In the genomic region with DNA sequence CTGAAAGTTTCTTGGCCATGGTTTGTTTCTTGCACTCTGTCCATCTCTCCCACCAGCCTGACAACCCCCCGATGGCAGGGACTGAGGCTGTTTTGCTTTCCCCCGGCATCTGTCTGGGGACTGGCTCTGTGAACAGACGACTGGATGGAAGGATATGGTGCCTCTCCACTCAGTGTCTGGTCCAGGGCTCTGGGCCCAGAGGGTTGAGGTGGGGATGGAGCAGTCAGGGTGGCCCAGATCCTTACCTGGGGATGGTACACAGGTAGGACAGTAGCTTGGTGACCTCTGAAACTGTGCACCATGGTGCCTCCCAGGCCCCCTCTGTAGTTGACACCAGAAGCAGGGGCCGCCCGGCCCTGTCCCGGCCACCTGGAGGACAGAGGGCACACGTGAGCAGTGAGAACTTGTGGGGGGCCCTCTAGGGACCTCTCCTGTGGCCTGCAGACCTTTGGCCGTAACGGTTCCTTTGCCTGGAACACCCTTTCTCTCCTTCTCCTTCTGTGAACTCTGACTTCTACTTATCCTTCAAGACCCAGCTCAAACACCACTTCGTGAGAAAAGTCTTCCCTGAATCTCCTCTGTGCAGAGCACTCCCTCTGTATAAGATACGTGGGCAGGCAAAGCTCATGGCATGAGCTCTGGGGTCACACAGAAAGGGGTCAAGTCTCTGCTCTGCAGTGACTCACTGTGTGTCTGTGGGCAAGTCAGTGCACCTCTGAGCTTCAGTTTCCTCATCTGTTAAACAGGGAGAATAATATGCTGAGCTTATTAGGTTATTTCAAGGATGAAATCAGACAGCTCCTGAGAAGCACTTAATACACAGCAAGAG, we compare ENCODE assay signal across 26 cellular contexts. TPM values are rescaled to one million over a fixed set of nuclear protein-coding genes. Genes with fewer than 3 reads are reported as not detected.
DNase-seq lines count a peak whose midpoint lies in the region; ATAC-seq, FAIRE-seq and TF ChIP-seq lines count a peak whose summit lies in the region.
"Had no signal": no experiment of that assay in that cellular context is flagged by ENCODE, and none has a peak within 500 bp of the region (broad histone marks: within the 10 kb centered on the region; RNA-seq: fewer than 3 reads in every experiment).

No MANE protein-coding gene starts in this region.

- peak; percentile 13 for ATAC-seq in left lung
- ATAC-seq in activated CD4-positive, CD25-positive, alpha-beta regulatory T cell treated with anti-CD3 and anti-CD28 coated beads, Interleukin-2, amount 50 U/mL, for 24 hours = no peak
- ATAC-seq: activated T-helper 17 cell treated with anti-CD3 and anti-CD28 coated beads, Interleukin-2, amount 50 U/mL, for 72 hours; GM23338; stimulated activated naive CD8-positive, alpha-beta T cell treated with anti-CD3 and anti-CD28 coated beads, Interleukin-15, Interleukin-2, amounts not matched to agents 100 U/mL and 50 U/mL, for 24 hours had no signal

- peak overlapping the region; percentile 36 for H3K4me2 ChIP-seq in astrocyte (ENCODE audit: low read length)
- no peak overlapping the region for H3K4me2 ChIP-seq in trophoblast cell (ENCODE audit: low read length)
- H3K4me2 ChIP-seq: GM23338 had no signal

- H3K9me3 Mint-ChIP-seq in astrocyte (ENCODE audit: unreplicated experiment) = peaks cover 2% of the 10 kb centered on the region
- H3K9me3 Mint-ChIP-seq: activated naive CD8-positive, alpha-beta T cell treated with anti-CD3 and anti-CD28 coated beads, Interleukin-2, amount 10 ng/mL, durations not matched to agents 7 days and 5 days; activated T-helper 17 cell treated with anti-CD3 and anti-CD28 coated beads, Interleukin-2, amount 50 U/mL, for 72 hours; dendritic cell treated with granulocyte-macrophage colony-stimulating factor and Interleukin-4, amounts not matched to agents 40 ng/mL and 50 ng/mL, for 4 days; GM23338; memory B cell; type B pancreatic cell had no signal

- H3K14ac ChIP-seq in trophoblast cell (ENCODE audit: low read length) = no peak overlapping the region

- no peak overlapping the region for H3K18ac ChIP-seq in trophoblast cell (ENCODE audit: low read length)

- no peak overlapping the region for H3K27ac ChIP-seq in astrocyte (ENCODE audit: low read depth, low read length)
- H3K27ac ChIP-seq in left lung = no peak overlapping the region
- no peak overlapping the region for H3K27ac ChIP-seq in trophoblast cell (ENCODE audit: low read depth, low read length)
- H3K27ac ChIP-seq: epithelial cell of prostate had no signal

- no peak overlapping the region for H4K8ac ChIP-seq in trophoblast cell (ENCODE audit: low read depth, low read length)

- H3K9me3 ChIP-seq in astrocyte (ENCODE audit: insufficient read depth, low read depth, low read length) = no peaks in the 10 kb centered on the region
- no peaks in the 10 kb centered on the region for H3K9me3 ChIP-seq in left lung
- peaks cover 2% of the 10 kb centered on the region for H3K9me3 ChIP-seq in trophoblast cell (ENCODE audit: insufficient read depth, low read depth, low read length)

- H3K9ac ChIP-seq in astrocyte (ENCODE audit: low read length) (no peak overlapping the region), trophoblast cell (ENCODE audit: low read length) (no peak overlapping the region)

- no peak overlapping the region for H3K4me3 ChIP-seq in astrocyte (ENCODE audit: insufficient read depth, low read depth, low read length)
- no peak overlapping the region for H3K4me3 ChIP-seq in left lung
- no peak overlapping the region for H3K4me3 ChIP-seq in trophoblast cell (ENCODE audit: low read depth, low read length)
- H3K4me3 ChIP-seq: GM23338 had no signal

- H3K79me1 ChIP-seq in trophoblast cell (ENCODE audit: low read length) = no peaks in the 10 kb centered on the region

- peaks cover 15% of the 10 kb centered on the region for H3K27me3 Mint-ChIP-seq in astrocyte (ENCODE audit: low read depth, unreplicated experiment)
- H3K27me3 Mint-ChIP-seq: type B pancreatic cell had no signal

- no CpG with 5 or more reads among the region's 11 CpGs for WGBS in trophoblast cell (ENCODE audit: extremely low coverage, insufficient coverage, insufficient read length)

- no peak overlapping the region for H4K91ac ChIP-seq in trophoblast cell (ENCODE audit: low read depth, low read length)

- TF ChIP-seq CTCF in astrocyte (IDR thresholded peaks at IDR 0.05; ENCODE audit: insufficient read depth, low read depth, low read length) (no peak), left lung (IDR thresholded peaks at IDR 0.05) (no peak)

- no peak overlapping the region for H2BK120ac ChIP-seq in trophoblast cell (ENCODE audit: insufficient read depth, low read length, poor library complexity)

- H3K4me1 Mint-ChIP-seq in astrocyte (ENCODE audit: low read depth, unreplicated experiment) = peaks cover 3% of the 10 kb centered on the region
- H3K4me1 Mint-ChIP-seq: activated T-helper 17 cell treated with anti-CD3 and anti-CD28 coated beads, Interleukin-2, amount 50 U/mL, for 72 hours; CD4-positive, alpha-beta memory T cell; GM23338; memory B cell had no signal

- no peak overlapping the region for H2AK5ac ChIP-seq in trophoblast cell (ENCODE audit: low read length)

- H2AFZ ChIP-seq in astrocyte (ENCODE audit: low read depth, low read length) = no peak overlapping the region
- H2AFZ ChIP-seq in trophoblast cell (ENCODE audit: insufficient read depth, low read length, poor library complexity) = no peak overlapping the region
- H2AFZ ChIP-seq: GM23338 had no signal

- no peak overlapping the region for H3K23ac ChIP-seq in trophoblast cell (ENCODE audit: low read length)

- H3K27ac Mint-ChIP-seq in astrocyte (ENCODE audit: unreplicated experiment) = no peak overlapping the region
- H3K27ac Mint-ChIP-seq: activated naive CD8-positive, alpha-beta T cell treated with anti-CD3 and anti-CD28 coated beads, Interleukin-2, amount 10 ng/mL, durations not matched to agents 7 days and 5 days; activated T-helper 17 cell treated with anti-CD3 and anti-CD28 coated beads, Interleukin-2, amount 50 U/mL, for 72 hours; dendritic cell treated with granulocyte-macrophage colony-stimulating factor and Interleukin-4, amounts not matched to agents 40 ng/mL and 50 ng/mL, for 4 days; GM23338; memory B cell; type B pancreatic cell had no signal

- H3K36me3 Mint-ChIP-seq in astrocyte (ENCODE audit: low read depth, unreplicated experiment) = no peaks in the 10 kb centered on the region
- H3K36me3 Mint-ChIP-seq: activated naive CD8-positive, alpha-beta T cell treated with anti-CD3 and anti-CD28 coated beads, Interleukin-2, amount 10 ng/mL, durations not matched to agents 7 days and 5 days; CD4-positive, alpha-beta memory T cell; memory B cell; type B pancreatic cell had no signal

- H3K4me1 ChIP-seq in astrocyte (ENCODE audit: insufficient read depth, low read length) = peaks cover 6% of the 10 kb centered on the region
- peaks cover 0 to 10% of the 10 kb centered on the region in 2 donors for H3K4me1 ChIP-seq in left lung
- H3K4me1 ChIP-seq in trophoblast cell (ENCODE audit: control insufficient read depth in 1 of 2, insufficient read depth in 2 of 2, low read length in 2 of 2) = peaks cover 0 to 3% of the 10 kb centered on the region in 2 experiments

- H3K4ac ChIP-seq in trophoblast cell (ENCODE audit: low read depth, low read length) = no peak overlapping the region

- H4K20me1 ChIP-seq in astrocyte (ENCODE audit: insufficient read depth, low read length) = no peaks in the 10 kb centered on the region

- H3K36me3 ChIP-seq in astrocyte (ENCODE audit: insufficient read depth, low read length) = peaks cover 8% of the 10 kb centered on the region
- H3K36me3 ChIP-seq in left lung = no peaks in the 10 kb centered on the region
- H3K36me3 ChIP-seq in trophoblast cell (ENCODE audit: control insufficient read depth in 1 of 2, insufficient read depth in 2 of 2, low read length in 2 of 2) = no peaks in the 10 kb centered on the region

- H2BK5ac ChIP-seq in trophoblast cell (ENCODE audit: low read depth, low read length, poor library complexity) = no peak overlapping the region

- no peak overlapping the region for H4K12ac ChIP-seq in trophoblast cell (ENCODE audit: low read depth, low read length)

- H2BK12ac ChIP-seq in trophoblast cell (ENCODE audit: low read length) = no peak overlapping the region

- FAIRE-seq in astrocyte (lab: Jason Lieb, UNC) = no peak
- FAIRE-seq: GM12891, GM19239, kidney, small intestine had no signal

- H3K27me3 ChIP-seq in astrocyte (ENCODE audit: insufficient read depth, low read length) (no peaks in the 10 kb centered on the region), left lung (peaks cover 0 to 5% of the 10 kb centered on the region in 2 donors), trophoblast cell (ENCODE audit: insufficient read depth, low read length) (no peaks in the 10 kb centered on the region)

- DNase-seq in CD1c-positive myeloid dendritic cell (ENCODE audit: extremely low spot score) (peak; percentile 31), HCEC 1CT (peak; percentile 68), astrocyte (ENCODE audit: low read depth) (peak; percentile 44), left lung (no peak), trophoblast cell (no peak), C1 segment of cervical spinal cord (lab: John Stamatoyannopoulos, UW) (no peak), NCI-H1417 (lab: John Stamatoyannopoulos, UW) (no peak)
- DNase-seq: activated CD4-positive, alpha-beta T cell treated with anti-CD3 and anti-CD28 coated beads for 48 hours; activated naive CD8-positive, alpha-beta T cell treated with anti-CD3 and anti-CD28 coated beads, Interleukin-2, amount 10 ng/mL, durations not matched to agents 7 days and 5 days; CD4-positive, alpha-beta memory T cell; foreskin melanocyte; kidney; NCI-H2081; stimulated activated CD4-positive, alpha-beta T cell treated with anti-CD3 and anti-CD28 coated beads, Interleukin-4, amount 100 ng/mL, for 1 hour; stimulated activated naive CD8-positive, alpha-beta T cell treated with anti-CD3 and anti-CD28 coated beads, Interleukin-15, Interleukin-2, amounts not matched to agents 100 U/mL and 50 U/mL, for 24 hours had no signal

- H3K79me2 ChIP-seq in astrocyte (ENCODE audit: insufficient read depth, low read length) (no peaks in the 10 kb centered on the region), trophoblast cell (ENCODE audit: control insufficient read depth, insufficient read depth, low read length, poor library complexity) (no peaks in the 10 kb centered on the region)

- no peak overlapping the region for H3K4me3 Mint-ChIP-seq in astrocyte (ENCODE audit: unreplicated experiment)
- H3K4me3 Mint-ChIP-seq: activated naive CD8-positive, alpha-beta T cell treated with anti-CD3 and anti-CD28 coated beads, Interleukin-2, amount 10 ng/mL, durations not matched to agents 7 days and 5 days; activated T-helper 17 cell treated with anti-CD3 and anti-CD28 coated beads, Interleukin-2, amount 50 U/mL, for 72 hours; CD4-positive, alpha-beta memory T cell; dendritic cell treated with granulocyte-macrophage colony-stimulating factor and Interleukin-4, amounts not matched to agents 40 ng/mL and 50 ng/mL, for 4 days; GM23338; memory B cell; type B pancreatic cell had no signal

- intact Hi-C loops in left lung (cut with DNase I) = loop anchor here in 1 of 2 donors (10.0 kb wide), 1 partner anchor 94 kb away; no protein-coding TSS in a partner anchor

RNA-seq across cellular contexts. Expression of gene KIAA1755, which starts 29.4 kb away (rescaled TPM):
- 0.77 and 1.1 TPM in 2 replicates for total RNA-seq in astrocyte
- total RNA-seq in left lung = 1 to 10 TPM; 2.6 TPM
- polyA plus RNA-seq in trophoblast cell (2013) = 0.30 and 0.32 TPM in 2 replicates
- total RNA-seq: activated naive CD8-positive, alpha-beta T cell treated with anti-CD3 and anti-CD28 coated beads, Interleukin-2, amount 10 ng/mL, durations not matched to agents 7 days and 5 days; activated T-helper 17 cell treated with anti-CD3 and anti-CD28 coated beads, Interleukin-2, amount 50 U/mL, for 72 hours; CD4-positive, alpha-beta memory T cell; NCI-H460 had no signal
- polyA plus RNA-seq: CD4-positive, alpha-beta memory T cell; GM23338 had no signal

Comparison
In these comparisons a context has a peak if more than half of its experiments do, and no peak if none do; other contexts are left out.
1. DNase-seq: peak in CD1c-positive myeloid dendritic cell (single experiment), HCEC 1CT (single experiment) and astrocyte (single experiment); none in left lung (0 of 2), trophoblast cell (0 of 2), C1 segment of cervical spinal cord (0 of 14) and NCI-H1417 (0 of 3).